ENCODE assay signal across 8 cellular contexts in genomic region chrX:76643590-76643989, GRCh38.
"Had no signal": no experiment of that assay in that cellular context is flagged by ENCODE, and none has a peak within 500 bp of the region (broad histone marks: within the 10 kb centered on the region; RNA-seq: fewer than 3 reads in every experiment).

No MANE protein-coding gene starts in this region.

- H3K27ac ChIP-seq: HL-60, KMS-11 had no signal

- H3K4me3 ChIP-seq: K562 had no signal

- DNase-seq: IMR-90, KBM-7, KG1 had no signal

- ATAC-seq: HepG2, K562 had no signal

- FAIRE-seq: HepG2, HTR-8/SVneo, K562 had no signal

- H3K4me2 ChIP-seq: KMS-11 had no signal
